In genomic region chr16:24685539-24686432, GRCh38 we compare ENCODE assay signal across 9 cellular contexts. TPM values are rescaled to one million over a fixed set of nuclear protein-coding genes. Genes with fewer than 3 reads are reported as not detected.
DNase-seq lines count a peak whose midpoint lies in the region; ATAC-seq and TF ChIP-seq lines count a peak whose summit lies in the region.
"Had no signal": no experiment of that assay in that cellular context is flagged by ENCODE, and none has a peak within 500 bp of the region (broad histone marks: within the 10 kb centered on the region; RNA-seq: fewer than 3 reads in every experiment).

No MANE protein-coding gene starts in this region.

- H3K4me3 ChIP-seq in AG10803 (ENCODE audit: low read length): no peak overlapping the region
- no peak overlapping the region for H3K4me3 ChIP-seq in endodermal cell (ENCODE audit: low read length)

- H3K9me3 ChIP-seq in endodermal cell (ENCODE audit: control insufficient read depth, low read length): no peaks in the 10 kb centered on the region

- no peaks in the 10 kb centered on the region for H3K4me1 ChIP-seq in endodermal cell (ENCODE audit: control insufficient read depth, insufficient read depth, low read length)

- TF ChIP-seq CTCF in AG10803 (conservative IDR thresholded peaks at IDR 0.05; ENCODE audit: low read length): no peak
- TF ChIP-seq CTCF in endodermal cell (conservative IDR thresholded peaks at IDR 0.05): no peak

- H3K27ac ChIP-seq in endodermal cell (ENCODE audit: low read depth, low read length): peak overlapping the region; percentile 89

- H3K36me3 Mint-ChIP-seq in endodermal cell (ENCODE audit: low read depth): no peaks in the 10 kb centered on the region

- H3K36me3 ChIP-seq in endodermal cell (ENCODE audit: control insufficient read depth, insufficient read depth, low read length): no peaks in the 10 kb centered on the region

- H3K27ac Mint-ChIP-seq in endodermal cell: peak overlapping the region; percentile 87
- H3K27ac Mint-ChIP-seq: activated B cell treated with CpG ODN at 0.5 μM for 24 hours had no signal

- H3K27me3 Mint-ChIP-seq in endodermal cell (ENCODE audit: insufficient read depth): no peaks in the 10 kb centered on the region

- no peak overlapping the region for H3K4me3 Mint-ChIP-seq in endodermal cell
- H3K4me3 Mint-ChIP-seq: activated B cell treated with CpG ODN at 0.5 μM for 24 hours had no signal

- DNase-seq in AG10803 (ENCODE audit: low read depth) (peak; percentile 83), NCI-H2227 (lab: John Stamatoyannopoulos, UW; ENCODE audit: unreplicated experiment) (peak; percentile 90), endodermal cell (peak; percentile 82), middle frontal gyrus (ENCODE audit: extremely low spot score, low spot score) (peak; percentile 53), OCI-M2 (lab: John Stamatoyannopoulos, UW; ENCODE audit: unreplicated experiment) (no peak)
- DNase-seq in stimulated activated CD4-positive, alpha-beta T cell treated with anti-CD3 and anti-CD28 coated beads, Interleukin-4, amount 100 ng/mL, for 4 hours: no peak
- DNase-seq: activated B cell treated with CpG ODN at 0.5 μM for 24 hours had no signal

- no peaks in the 10 kb centered on the region for H3K9me3 Mint-ChIP-seq in endodermal cell
- H3K9me3 Mint-ChIP-seq: activated B cell treated with CpG ODN at 0.5 μM for 24 hours had no signal

- ATAC-seq in HG03108 (IDR thresholded peaks at IDR 0.05; ENCODE audit: unreplicated experiment) (no peak), GM21825 (IDR thresholded peaks at IDR 0.05; ENCODE audit: unreplicated experiment) (no peak)

- H3K27me3 ChIP-seq in endodermal cell (ENCODE audit: control insufficient read depth, insufficient read depth, low read length, poor library complexity, severe bottlenecking): no peaks in the 10 kb centered on the region

- H3K4me1 Mint-ChIP-seq in endodermal cell: peaks cover 16% of the 10 kb centered on the region
- H3K4me1 Mint-ChIP-seq: activated B cell treated with CpG ODN at 0.5 μM for 24 hours had no signal

- no peak overlapping the region for H3K9ac ChIP-seq in endodermal cell (ENCODE audit: extremely low read depth, low read length, poor library complexity, severe bottlenecking)

- WGBS in endodermal cell (ENCODE audit: insufficient coverage in 1 of 2, insufficient read length in 1 of 2), 2 experiments: 72 to 74% methylated on average over 8 to 15 of the region's 15 CpGs

RNA-seq across cellular contexts. Expression of gene TNRC6A, which starts 43.7 kb away (rescaled TPM):
- total RNA-seq in endodermal cell: 10 to 100 TPM; 81.5 to 84.7 TPM
- polyA plus RNA-seq in endodermal cell (2013, experiment 1 of 2): 48.8 TPM
- polyA plus RNA-seq in endodermal cell (2013, experiment 2 of 2): 54.2 TPM

Comparison
In these comparisons a context has a peak if more than half of its experiments do, and no peak if none do; other contexts are left out.
1. DNase-seq: peak in AG10803 (single experiment), NCI-H2227 (single experiment), endodermal cell (single experiment) and middle frontal gyrus (single experiment); none in OCI-M2 (single experiment) and stimulated activated CD4-positive, alpha-beta T cell treated with anti-CD3 and anti-CD28 coated beads, Interleukin-4, amount 100 ng/mL, for 4 hours (0 of 2).